In the genomic region with DNA sequence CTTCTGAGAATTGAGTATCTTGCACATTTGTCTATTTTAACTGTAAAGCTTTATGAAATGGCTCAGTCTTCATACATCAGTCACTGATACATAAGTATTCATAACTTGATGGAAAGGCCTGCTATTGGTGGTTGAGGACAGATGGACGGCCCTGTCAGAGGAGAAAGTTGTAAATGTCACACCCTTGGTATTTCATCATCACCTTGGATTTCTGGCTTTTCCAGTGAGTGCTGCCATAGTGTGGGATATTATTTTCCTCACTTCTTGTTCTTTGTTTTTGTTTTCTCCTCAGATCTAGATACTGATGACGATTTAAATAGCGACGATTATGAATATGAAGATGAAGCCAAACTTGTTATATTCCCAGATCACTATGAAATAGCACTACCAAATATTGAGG, we compare ENCODE assay signal across 19 cellular contexts. TPM values are rescaled to one million over a fixed set of nuclear protein-coding genes. Genes with fewer than 3 reads are reported as not detected.
DNase-seq lines count a peak whose midpoint lies in the region; ATAC-seq, FAIRE-seq and TF ChIP-seq lines count a peak whose summit lies in the region.
"Had no signal": no experiment of that assay in that cellular context is flagged by ENCODE, and none has a peak within 500 bp of the region (broad histone marks: within the 10 kb centered on the region; RNA-seq: fewer than 3 reads in every experiment).

No MANE protein-coding gene starts in this region.

- TF ChIP-seq POLR2A in K562 (conservative IDR thresholded peaks at IDR 0.05) = no peak
- TF ChIP-seq POLR2A in gastrocnemius medialis (IDR thresholded peaks at IDR 0.05) = no peak

- DNase-seq in K562 (ENCODE audit: extremely low read depth in 1 of 4, low spot score in 3 of 4) (no peak), gastrocnemius medialis (no peak), GM10248 (ENCODE audit: extremely low spot score) (no peak), kidney tubule cell (ENCODE audit: low spot score) (no peak)
- no peak for DNase-seq in stimulated activated CD8-positive, alpha-beta memory T cell treated with anti-CD3 and anti-CD28 coated beads, Interleukin-4, amount 100 ng/mL, for 48 hours
- DNase-seq: BE2C; CD8-positive, alpha-beta T cell; COR-L47; DMS153; DMS79 treated with DMSO at 0.1 percent for 48 hours; EL had no signal

- no peak for FAIRE-seq in K562 (lab: Jason Lieb, UNC)
- FAIRE-seq: A549, D721Med, G401.6, GM19239, HTR-8/SVneo had no signal

- CTCF ChIA-PET in K562 (lab: Yijun Ruan, JAX; ENCODE audit: low intra/inter-chr PET ratio) (no interaction called here), GM10248 (lab: Yijun Ruan, JAX) (interaction anchor here (0.8 to 1.7 kb wide), 3 partner anchors 9 to 83 kb away, joined by 3 to 4 read pairs (median 3); no protein-coding TSS in a partner anchor)

- intact Hi-C loops in K562 (cut with micrococcal nuclease) = no loop called here
- intact Hi-C loops in gastrocnemius medialis (cut with DNase I; ENCODE audit: low total_unique reads) = no loop called here

- no peaks in the 10 kb centered on the region for H3K79me2 ChIP-seq in K562 (ENCODE audit: control insufficient read depth, insufficient read depth, low read length)

- H3K4me1 ChIP-seq in HUES48 (ENCODE audit: control insufficient read depth, insufficient read depth, low read length) (peaks cover 33% of the 10 kb centered on the region), K562 (replicated peaks in 1 of 2; ENCODE audit: control insufficient read depth in 2 of 2, insufficient read depth in 2 of 2, low read length in 2 of 2) (no peaks in the 10 kb centered on the region), iPS-20b (ENCODE audit: insufficient read depth, low read length) (peaks cover 16% of the 10 kb centered on the region; the same call in 1 of the 2 replicates), gastrocnemius medialis (peaks cover 59 to 60% of the 10 kb centered on the region in 2 donors)
- H3K4me1 ChIP-seq: A549, BE2C had no signal

- POLR2A ChIA-PET in K562 (lab: Yijun Ruan, JAX) (interaction anchor here (1.0 kb wide), 1 partner anchor 1171 kb away, joined by 4 read pairs; no protein-coding TSS in a partner anchor), GM10248 (lab: Yijun Ruan, JAX) (no interaction called here)

- H3K9me1 ChIP-seq in K562 (ENCODE audit: control insufficient read depth, insufficient read depth, low read length) = no peaks in the 10 kb centered on the region

- H3K27ac ChIP-seq in HUES48 (ENCODE audit: low read depth, low read length) (peak overlapping the region; percentile 80), K562 (ENCODE audit: extremely low read depth, low read depth, low read length) (no peak overlapping the region), iPS-20b (ENCODE audit: low read length) (no peak overlapping the region), gastrocnemius medialis (peak overlapping the region; percentile 85 to 90 (median 86))
- H3K27ac ChIP-seq: A549, KMS-11 had no signal

- no peak overlapping the region for H3K4me2 ChIP-seq in K562 (ENCODE audit: insufficient read depth, low read length)
- H3K4me2 ChIP-seq: A549, KMS-11 had no signal

- WGBS in K562 (ENCODE audit: insufficient coverage, low coverage, missing lambda C conversion rate) = 5% methylated on average over 4 of the region's 4 CpGs

- no peaks in the 10 kb centered on the region for H3K36me3 ChIP-seq in HUES48 (ENCODE audit: control insufficient read depth, insufficient read depth, low read length)
- no peaks in the 10 kb centered on the region for H3K36me3 ChIP-seq in K562 (ENCODE audit: control insufficient read depth, insufficient read depth, low read length)
- H3K36me3 ChIP-seq in iPS-20b (ENCODE audit: insufficient read depth, low read depth, low read length) = no peaks in the 10 kb centered on the region
- H3K36me3 ChIP-seq in gastrocnemius medialis = no peaks in the 10 kb centered on the region

- no peak overlapping the region for H3K9ac ChIP-seq in HUES48 (ENCODE audit: low read depth, low read length)
- H3K9ac ChIP-seq in K562 (ENCODE audit: insufficient read depth in 1 of 2, low read depth in 2 of 2, low read length in 2 of 2) = no peak overlapping the region
- no peak overlapping the region for H3K9ac ChIP-seq in iPS-20b (ENCODE audit: low read depth, low read length)
- H3K9ac ChIP-seq: KMS-11 had no signal

- H3K27me3 ChIP-seq in HUES48 (ENCODE audit: control insufficient read depth, insufficient read depth, low read length) (no peaks in the 10 kb centered on the region), K562 (ENCODE audit: control insufficient read depth in 2 of 2, insufficient read depth in 2 of 2, low read length in 2 of 2) (0 out of 5 replicates have a peak, but pooled peaks cover 0 to 1% of the 10 kb centered on the region in 2 experiments), iPS-20b (ENCODE audit: insufficient read depth, low read length) (no peaks in the 10 kb centered on the region), gastrocnemius medialis (no peaks in the 10 kb centered on the region)
- H3K27me3 ChIP-seq: BE2C had no signal

- no peaks in the 10 kb centered on the region for H3K9me3 ChIP-seq in HUES48 (ENCODE audit: control insufficient read depth, insufficient read depth, low read length)
- H3K9me3 ChIP-seq in K562 (replicated peaks; ENCODE audit: control insufficient read depth, insufficient read depth, low read depth, low read length) = no peaks in the 10 kb centered on the region
- H3K9me3 ChIP-seq in iPS-20b (ENCODE audit: insufficient read depth, low read depth, low read length) = no peaks in the 10 kb centered on the region
- H3K9me3 ChIP-seq in gastrocnemius medialis = no peaks in the 10 kb centered on the region
- H3K9me3 ChIP-seq: A549, BE2C had no signal

- TF ChIP-seq EP300 in K562 (IDR thresholded peaks at IDR 0.05; ENCODE audit: low read length) = no peak

- no peak for ATAC-seq in K562
- no peak for ATAC-seq in gastrocnemius medialis
- ATAC-seq: A549; CD8-positive, alpha-beta T cell had no signal

- TF ChIP-seq CTCF in K562 (IDR thresholded peaks at IDR 0.05 in 2 of 3, conservative IDR thresholded peaks at IDR 0.05 in 1 of 3; ENCODE audit: insufficient read depth in 2 of 3, low read depth in 1 of 3, low read length in 3 of 3) = no peak
- TF ChIP-seq CTCF in gastrocnemius medialis (IDR thresholded peaks at IDR 0.05 in 4 of 5, conservative IDR thresholded peaks at IDR 0.05 in 1 of 5) = no peak
- no peak for TF ChIP-seq CTCF in GM10248 (IDR thresholded peaks at IDR 0.05; ENCODE audit: control extremely low read depth, extremely low read depth, low read depth, missing control alignments)

- BruUV-seq in K562 (replicated peaks; lab: Mats Ljungman, UMichigan) = no TSS peak

- in situ Hi-C loops in K562 (cut with MboI) = no loop called here
- in situ Hi-C loops in gastrocnemius medialis (cut with MboI; ENCODE audit: low sequenced_read_pairs in 4 of 4) = no loop called here

- no peak overlapping the region for H2AFZ ChIP-seq in K562 (ENCODE audit: low read depth, low read length)

- H3K4me3 ChIP-seq in HUES48 (ENCODE audit: low read depth, low read length) (no peak overlapping the region), K562 (no peak overlapping the region), iPS-20b (ENCODE audit: low read length) (peak overlapping the region; percentile 28; the same call in 1 of the 2 replicates), gastrocnemius medialis (no peak overlapping the region)
- H3K4me3 ChIP-seq: A549 had no signal

- H4K20me1 ChIP-seq in K562 (replicated peaks; ENCODE audit: control insufficient read depth, insufficient read depth, low read length) = no peaks in the 10 kb centered on the region

- TF ChIP-seq RAD21 in K562 (CRISPR knock-in tag; conservative IDR thresholded peaks at IDR 0.05 in 1 of 2, IDR thresholded peaks at IDR 0.05 in 1 of 2) = no peak

TF ChIP-seq in K562, 482 proteins besides CTCF, POLR2A, EP300 and RAD21 (continues in another document):
- TF ChIP-seq, protein P1, sequence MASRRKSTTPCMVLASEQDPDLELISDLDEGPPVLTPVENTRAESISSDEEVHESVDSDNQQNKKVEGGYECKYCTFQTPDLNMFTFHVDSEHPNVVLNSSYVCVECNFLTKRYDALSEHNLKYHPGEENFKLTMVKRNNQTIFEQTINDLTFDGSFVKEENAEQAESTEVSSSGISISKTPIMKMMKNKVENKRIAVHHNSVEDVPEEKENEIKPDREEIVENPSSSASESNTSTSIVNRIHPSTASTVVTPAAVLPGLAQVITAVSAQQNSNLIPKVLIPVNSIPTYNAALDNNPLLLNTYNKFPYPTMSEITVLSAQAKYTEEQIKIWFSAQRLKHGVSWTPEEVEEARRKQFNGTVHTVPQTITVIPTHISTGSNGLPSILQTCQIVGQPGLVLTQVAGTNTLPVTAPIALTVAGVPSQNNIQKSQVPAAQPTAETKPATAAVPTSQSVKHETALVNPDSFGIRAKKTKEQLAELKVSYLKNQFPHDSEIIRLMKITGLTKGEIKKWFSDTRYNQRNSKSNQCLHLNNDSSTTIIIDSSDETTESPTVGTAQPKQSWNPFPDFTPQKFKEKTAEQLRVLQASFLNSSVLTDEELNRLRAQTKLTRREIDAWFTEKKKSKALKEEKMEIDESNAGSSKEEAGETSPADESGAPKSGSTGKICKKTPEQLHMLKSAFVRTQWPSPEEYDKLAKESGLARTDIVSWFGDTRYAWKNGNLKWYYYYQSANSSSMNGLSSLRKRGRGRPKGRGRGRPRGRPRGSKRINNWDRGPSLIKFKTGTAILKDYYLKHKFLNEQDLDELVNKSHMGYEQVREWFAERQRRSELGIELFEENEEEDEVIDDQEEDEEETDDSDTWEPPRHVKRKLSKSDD (conservative IDR thresholded peaks at IDR 0.05; ENCODE audit: low read length) = no peak

RNA-seq across cellular contexts. Expression of a gene that starts 47.9 kb away (rescaled TPM):
- 3.4 and 5.0 TPM in 2 replicates for total RNA-seq in K562 (2011; cell fraction: chromatin; rRNA removed; ENCODE audit: low replicate concordance)
- total RNA-seq in K562 (2011; cell fraction: nucleolus; rRNA removed) = 0.53 and 1.0 TPM in 2 replicates
- 1.3 and 2.4 TPM in 2 replicates for total RNA-seq in K562 (2011; cell fraction: nucleoplasm; rRNA removed)
- total RNA-seq in K562 (2014; rRNA removed) (0.41 and 0.73 TPM in 2 replicates), K562 (2014; rRNA removed; fragmentation: Illumina TruSeq; extraction: Trizol) (0.51 and 0.73 TPM in 2 replicates), K562 (2015; rRNA removed; fragmentation: Illumina TruSeq; extraction: Trizol) (0.36 and 0.38 TPM in 2 replicates), K562 (2021) (0.94 and 1.4 TPM in 2 replicates), gastrocnemius medialis (100 to 1,000 TPM; 117 to 453 (median 249) TPM)
- polyA plus RNA-seq in K562 (2011; rRNA removed) (1.7 and 2.3 TPM in 2 replicates), K562 (2014; fragmentation: Illumina TruSeq; extraction: Trizol) (0.83 and 0.91 TPM in 2 replicates), K562 (2014; fragmentation: Nextera tagmentation; extraction: Ambion mirVana) (under 1 TPM; 0.11 to 0.18 TPM), K562 (2014; rRNA removed) (0.74 and 0.82 TPM in 2 replicates)
- polyA plus RNA-seq in K562 (2011; cell fraction: cytosol; rRNA removed) = 0.70 and 1.7 TPM in 2 replicates
- 1.4 and 1.9 TPM in 2 replicates for polyA plus RNA-seq in K562 (2011; cell fraction: nucleus; rRNA removed)
- 0.39 and 0.42 TPM in 2 replicates for polyA plus RNA-seq in K562 (2012)
- 3.9 and 5.9 TPM in 2 replicates for polyA minus RNA-seq in K562 (2011; rRNA and poly(A)+ RNA removed)
- polyA minus RNA-seq in K562 (2011; cell fraction: cytosol; rRNA and poly(A)+ RNA removed) = 1.9 and 3.8 TPM in 2 replicates
- polyA minus RNA-seq in K562 (2011; cell fraction: nucleus; rRNA and poly(A)+ RNA removed) = 2.3 and 4.3 TPM in 2 replicates

Comparison
In these comparisons a context has a peak if more than half of its experiments do, and no peak if none do; other contexts are left out.
1. H3K27ac ChIP-seq: peak in HUES48 (single experiment) and gastrocnemius medialis (4 of 4); none in K562 (single experiment) and iPS-20b (single experiment).
2. RNA of a gene that starts 47.9 kb away (total RNA-seq): 117 to 453 TPM in gastrocnemius medialis; 0.36 to 5.0 TPM in K562; every median in the first group is over 10 times any median in the second.